Comparison of ENCODE assay signal across 8 cellular contexts in genomic region chr1:20212685-20213331, GRCh38. TPM values are rescaled to one million over a fixed set of nuclear protein-coding genes. Genes with fewer than 3 reads are reported as not detected.
DNase-seq lines count a peak whose midpoint lies in the region; ATAC-seq and TF ChIP-seq lines count a peak whose summit lies in the region.

No MANE protein-coding gene starts in this region.

- peaks cover 2% of the 10 kb centered on the region for H3K4me1 Mint-ChIP-seq in activated naive CD4-positive, alpha-beta T cell treated with anti-CD3 and anti-CD28 coated beads, Interleukin-2, amount 10 ng/mL, durations not matched to agents 7 days and 5 days
- no peaks in the 10 kb centered on the region for H3K4me1 Mint-ChIP-seq in progenitor cell of endocrine pancreas (ENCODE audit: low read depth)

- no peak overlapping the region for H3K4me3 Mint-ChIP-seq in activated naive CD4-positive, alpha-beta T cell treated with anti-CD3 and anti-CD28 coated beads, Interleukin-2, amount 10 ng/mL, durations not matched to agents 7 days and 5 days
- H3K4me3 Mint-ChIP-seq in progenitor cell of endocrine pancreas (ENCODE audit: low read depth) = no peak overlapping the region

- no peaks in the 10 kb centered on the region for H3K9me3 Mint-ChIP-seq in activated naive CD4-positive, alpha-beta T cell treated with anti-CD3 and anti-CD28 coated beads, Interleukin-2, amount 10 ng/mL, durations not matched to agents 7 days and 5 days
- H3K9me3 Mint-ChIP-seq in progenitor cell of endocrine pancreas (ENCODE audit: low read depth) = no peaks in the 10 kb centered on the region

- no peaks in the 10 kb centered on the region for H3K4me1 ChIP-seq in aorta (ENCODE audit: control insufficient read depth in 1 of 2, insufficient read depth in 2 of 2, low read length in 2 of 2)

- WGBS in aorta, 2 donors = 6 to 8% methylated on average over 21 of the region's 21 CpGs

- no peaks in the 10 kb centered on the region for H3K36me3 Mint-ChIP-seq in activated naive CD4-positive, alpha-beta T cell treated with anti-CD3 and anti-CD28 coated beads, Interleukin-2, amount 10 ng/mL, durations not matched to agents 7 days and 5 days
- H3K36me3 Mint-ChIP-seq in progenitor cell of endocrine pancreas (ENCODE audit: insufficient read depth) = no peaks in the 10 kb centered on the region

- intact Hi-C loops in head of caudate nucleus (cut with DNase I) = loop anchor here (5.0 to 10.0 kb wide), 2 partner anchors 152 to 284 kb away; no protein-coding TSS in a partner anchor
- intact Hi-C loops in aorta (cut with DNase I) = loop anchor here (2.0 kb wide), 1 partner anchor 282 kb away; no protein-coding TSS in a partner anchor

- CTCF ChIA-PET in activated naive CD4-positive, alpha-beta T cell treated with anti-CD3 and anti-CD28 coated beads, Interleukin-2, amount 10 ng/mL, durations not matched to agents 7 days and 5 days (lab: Charles Lee) = interaction anchor here (0.7 to 2.3 kb wide), 26 partner anchors 9 to 433 kb away, joined by 3 to 25 read pairs (median 4); partner anchors contain the start of gene OTUD3

- no peaks in the 10 kb centered on the region for H3K36me3 ChIP-seq in aorta (ENCODE audit: control insufficient read depth in 1 of 2, insufficient read depth in 2 of 2, low read length in 1 of 2)

- H3K4me3 ChIP-seq in NB4 (ENCODE audit: low read depth, low read length) (no peak overlapping the region), aorta (ENCODE audit: low read length in 2 of 2) (no peak overlapping the region)

- ATAC-seq in aorta (ENCODE audit: low FRiP score) (no peak), GM18909 (IDR thresholded peaks at IDR 0.05; ENCODE audit: poor library complexity, unreplicated experiment) (no peak)

- no peaks in the 10 kb centered on the region for H3K27me3 ChIP-seq in aorta (ENCODE audit: control insufficient read depth in 1 of 2, insufficient read depth in 2 of 2, low read length in 1 of 2)

- no peak overlapping the region for H3K27ac Mint-ChIP-seq in activated naive CD4-positive, alpha-beta T cell treated with anti-CD3 and anti-CD28 coated beads, Interleukin-2, amount 10 ng/mL, durations not matched to agents 7 days and 5 days
- H3K27ac Mint-ChIP-seq in progenitor cell of endocrine pancreas = no peak overlapping the region

- TF ChIP-seq CTCF in NB4 (IDR thresholded peaks at IDR 0.05; ENCODE audit: low read depth, low read length) (peak; percentile 63), progenitor cell of endocrine pancreas (IDR thresholded peaks at IDR 0.05; ENCODE audit: unreplicated experiment) (peak; percentile 84)

- DNase-seq in G401 (ENCODE audit: low spot score) = peak; percentile 77
- DNase-seq in NB4 (ENCODE audit: low read depth) = peak; percentile 73
- peak; percentile 63 for DNase-seq in SK-N-DZ (ENCODE audit: low spot score)
- DNase-seq in activated naive CD4-positive, alpha-beta T cell treated with anti-CD3 and anti-CD28 coated beads, Interleukin-2, amount 10 ng/mL, durations not matched to agents 7 days and 5 days = peak; percentile 62
- DNase-seq in head of caudate nucleus = peak; percentile 37 to 86 (median 66)
- peak; percentile 56 for DNase-seq in progenitor cell of endocrine pancreas (ENCODE audit: low spot score, unreplicated experiment)
- peak; percentile 64 to 82 for DNase-seq in aorta

- in situ Hi-C loops in G401 (cut with HindIII; ENCODE audit: low sequenced_read_pairs) = no loop called here

- peaks cover 2% of the 10 kb centered on the region for H3K9me3 ChIP-seq in aorta (ENCODE audit: control insufficient read depth, low read length)

- TF ChIP-seq POLR2A in NB4 (IDR thresholded peaks at IDR 0.05; ENCODE audit: extremely low read depth, insufficient read length) = no peak

- no peak overlapping the region for H3K27ac ChIP-seq in aorta (ENCODE audit: low read depth in 1 of 2, low read length in 2 of 2)

- peaks cover 65% of the 10 kb centered on the region for H3K27me3 Mint-ChIP-seq in activated naive CD4-positive, alpha-beta T cell treated with anti-CD3 and anti-CD28 coated beads, Interleukin-2, amount 10 ng/mL, durations not matched to agents 7 days and 5 days
- peaks cover 60% of the 10 kb centered on the region for H3K27me3 Mint-ChIP-seq in progenitor cell of endocrine pancreas

RNA-seq across cellular contexts. Expression of gene PLA2G2C, which starts 26.5 kb away (rescaled TPM):
- total RNA-seq in G401 (2014; rRNA removed; shearing (Covaris generic)) = not detected in 2 replicates
- polyA plus RNA-seq in SK-N-DZ (2014; cell fraction: cytosol; rRNA removed) = not detected in 2 replicates
- polyA plus RNA-seq in SK-N-DZ (2014; cell fraction: nucleus; rRNA removed) = not detected in 2 replicates
- total RNA-seq in progenitor cell of endocrine pancreas (not detected in 2 replicates), aorta (under 1 TPM in 1 of 2 donors, not detected in 1; 0.81 TPM)
- polyA plus RNA-seq in aorta = not detected

RNA-seq across cellular contexts. Expression of gene UBXN10, which starts 26.9 kb away (rescaled TPM):
- total RNA-seq in G401 (2014; rRNA removed; shearing (Covaris generic)) = 0.98 and 3.5 TPM in 2 replicates
- polyA plus RNA-seq in SK-N-DZ (2014; cell fraction: cytosol; rRNA removed) = 0.03 TPM in 1 of 2 replicates, not detected in the other
- polyA plus RNA-seq in SK-N-DZ (2014; cell fraction: nucleus; rRNA removed) = not detected in 2 replicates
- total RNA-seq in progenitor cell of endocrine pancreas (2.8 and 3.1 TPM in 2 replicates), aorta (under 1 TPM; 0.23 to 0.33 TPM)
- under 1 TPM; 0.18 to 0.25 TPM for polyA plus RNA-seq in aorta
